Comparison of ENCODE assay signal across 11 cellular contexts in the genomic region with DNA sequence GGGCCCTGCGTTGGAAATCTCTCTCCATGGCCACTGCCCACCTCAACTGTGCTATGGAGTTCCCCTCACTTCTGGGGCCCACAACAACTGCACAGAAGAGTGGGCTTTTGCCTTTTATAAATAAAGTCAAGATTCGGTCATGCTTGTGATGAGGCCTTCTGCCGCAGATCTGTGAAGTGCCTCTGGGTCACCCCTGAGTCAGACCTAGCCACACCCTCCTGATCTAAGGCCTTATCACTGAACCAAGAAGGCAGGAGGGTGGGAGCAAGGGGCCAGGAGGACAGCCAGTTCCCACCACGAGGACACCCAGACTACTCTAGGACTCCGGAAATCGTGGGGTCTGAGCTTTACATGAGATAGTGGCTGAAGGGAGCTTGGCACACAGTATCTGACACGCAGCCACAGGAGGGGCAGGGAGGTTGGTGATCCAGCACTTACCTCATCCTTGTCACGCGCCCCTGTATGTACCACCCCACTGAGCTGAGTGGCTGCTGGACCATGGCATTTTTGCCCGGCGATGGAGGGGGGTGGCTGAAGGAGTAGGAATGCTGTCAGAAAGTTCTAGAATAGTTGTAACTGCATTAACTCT.
DNase-seq lines count a peak whose midpoint lies in the region; ATAC-seq, FAIRE-seq and TF ChIP-seq lines count a peak whose summit lies in the region.
"Had no signal": no experiment of that assay in that cellular context is flagged by ENCODE, and none has a peak within 500 bp of the region (broad histone marks: within the 10 kb centered on the region; RNA-seq: fewer than 3 reads in every experiment).

No MANE protein-coding gene starts in this region.

- peak overlapping the region in 6 of 10 donors; percentile 1 to 63 (median 41) for H3K27ac Mint-ChIP-seq in naive thymus-derived CD8-positive, alpha-beta T cell
- H3K27ac Mint-ChIP-seq: T-helper 1 cell treated with Interleukin-12 subunit alpha and Interleukin-12 subunit beta and Interleukin-4 antibody, amounts not matched to agents 30 μg/mL and 1 μg/mL, for 36 hours had no signal

- H3K79me2 ChIP-seq in GM12878 (ENCODE audit: control insufficient read depth, insufficient read depth, low read length), result no peaks in the 10 kb centered on the region; the same call in none of the 2 replicates

- H3K27ac ChIP-seq in GM12878 (ENCODE audit: control insufficient read depth, insufficient read depth) (peak overlapping the region; percentile 60), colonic mucosa (no peak overlapping the region), psoas muscle (no peak overlapping the region)

- FAIRE-seq in GM12878 (lab: Jason Lieb, UNC), result no peak

- intact Hi-C loops in GM12878 (cut with micrococcal nuclease; ENCODE audit: unreplicated experiment), result no loop called here
- intact Hi-C loops in colonic mucosa (cut with DNase I), result no loop called here
- intact Hi-C loops in psoas muscle (cut with DNase I), result no loop called here

- H3K4me1 Mint-ChIP-seq in naive thymus-derived CD8-positive, alpha-beta T cell, result peaks cover 7 to 23% (median 10%) of the 10 kb centered on the region in 4 donors

- POLR2A ChIA-PET in GM12878 (lab: Charles Lee), result interaction anchor here (0.7 to 1.5 kb wide), 6 partner anchors 8 to 207 kb away, joined by 3 to 9 read pairs (median 4); no protein-coding TSS in a partner anchor
- POLR2A ChIA-PET in naive thymus-derived CD8-positive, alpha-beta T cell (lab: Charles Lee), result no interaction called here

- WGBS in GM12878 (ENCODE audit: insufficient coverage, insufficient replicate concordance, low lambda C conversion rate, missing lambda C conversion rate), result 19% methylated on average over 11 of the region's 11 CpGs
- WGBS in psoas muscle, 3 donors, result 88 to 93% (median 91%) methylated on average over 11 of the region's 11 CpGs

- no TSS peak for BruUV-seq in GM12878 (replicated peaks; lab: Mats Ljungman, UMichigan)

- in situ Hi-C loops in GM12878 (cut with MboI), result loop anchor here (5.0 to 10.0 kb wide), 2 partner anchors 115 to 763 kb away; a partner anchor contains a TSS

- SMC1A ChIA-PET in GM12878 (lab: Charles Lee; ENCODE audit: uncharacterized antibody, unreplicated experiment), result interaction anchor here (0.6 to 17.3 kb wide), 10 partner anchors 5 to 157 kb away, joined by 3 to 192 read pairs (median 4); a partner anchor contains a TSS

- H3K9ac ChIP-seq in GM12878 (ENCODE audit: control insufficient read depth, insufficient read depth, low read length), result no peak overlapping the region; the same call in 1 of the 2 replicates
- H3K9ac ChIP-seq in colonic mucosa (ENCODE audit: low read depth in 2 of 2, low read length in 2 of 2), result no peak overlapping the region

- H4K20me1 ChIP-seq in GM12878 (ENCODE audit: control insufficient read depth, insufficient read depth), result no peaks in the 10 kb centered on the region

- RAD21 ChIA-PET in GM12878 (lab: Charles Lee; ENCODE audit: unreplicated experiment), result interaction anchor here (0.9 to 4.4 kb wide), 10 partner anchors 8 to 115 kb away, joined by 3 to 28 read pairs (median 3); a partner anchor contains a TSS

- no peak for TF ChIP-seq CTCF in GM12878 (IDR thresholded peaks at IDR 0.05 in 2 of 3, conservative IDR thresholded peaks at IDR 0.05 in 1 of 3; ENCODE audit: control insufficient read depth in 2 of 3, extremely low read depth in 1 of 3, insufficient read depth in 1 of 3, low read depth in 3 of 3, low read length in 3 of 3)
- TF ChIP-seq CTCF in colonic mucosa (IDR thresholded peaks at IDR 0.05), result no peak
- TF ChIP-seq CTCF in psoas muscle (IDR thresholded peaks at IDR 0.05), result no peak

- H2AFZ ChIP-seq in GM12878 (ENCODE audit: control insufficient read depth, low read depth, low read length), result peak overlapping the region; percentile 56

- TF ChIP-seq EP300 in GM12878 (IDR thresholded peaks at IDR 0.05; ENCODE audit: borderline replicate concordance in 1 of 2, control insufficient read depth in 1 of 2, low read depth in 2 of 2, low read length in 2 of 2), result no peak

- ATAC-seq in GM12878 (peak; percentile 51), GM21515 (IDR thresholded peaks at IDR 0.05; ENCODE audit: unreplicated experiment) (no peak), psoas muscle (no peak)
- ATAC-seq in naive thymus-derived CD8-positive, alpha-beta T cell, result no peak

- CTCF ChIA-PET in GM12878 (lab: Yijun Ruan, JAX), result interaction anchor here (0.8 to 3.2 kb wide), 6 partner anchors 9 to 98 kb away, joined by 3 to 18 read pairs (median 5); no protein-coding TSS in a partner anchor

- no peaks in the 10 kb centered on the region for H3K36me3 Mint-ChIP-seq in naive thymus-derived CD8-positive, alpha-beta T cell

- no peak for TF ChIP-seq POLR2A in GM12878 (IDR thresholded peaks at IDR 0.05; ENCODE audit: low read depth, low read length)

- no peaks in the 10 kb centered on the region for H3K9me3 Mint-ChIP-seq in naive thymus-derived CD8-positive, alpha-beta T cell
- H3K9me3 Mint-ChIP-seq: T-helper 1 cell treated with Interleukin-12 subunit alpha and Interleukin-12 subunit beta and Interleukin-4 antibody, amounts not matched to agents 30 μg/mL and 1 μg/mL, for 36 hours had no signal

- H3K9me3 ChIP-seq in GM12878 (replicated peaks; ENCODE audit: control insufficient read depth, insufficient read depth, low read length) (no peaks in the 10 kb centered on the region), colonic mucosa (no peaks in the 10 kb centered on the region), psoas muscle (no peaks in the 10 kb centered on the region)

- peak overlapping the region; percentile 65 for H3K4me2 ChIP-seq in GM12878 (ENCODE audit: control insufficient read depth, insufficient read depth)

- TF ChIP-seq RAD21 in GM12878 (IDR thresholded peaks at IDR 0.05; ENCODE audit: insufficient read depth, low read depth, low read length), result no peak

- H3K4me3 Mint-ChIP-seq in naive thymus-derived CD8-positive, alpha-beta T cell, result no peak overlapping the region
- H3K4me3 Mint-ChIP-seq: T-helper 1 cell treated with Interleukin-12 subunit alpha and Interleukin-12 subunit beta and Interleukin-4 antibody, amounts not matched to agents 30 μg/mL and 1 μg/mL, for 36 hours had no signal

- H3K36me3 ChIP-seq in GM12878 (ENCODE audit: control insufficient read depth in 2 of 2, insufficient read depth in 2 of 2, low read length in 1 of 2) (no peaks in the 10 kb centered on the region), colonic mucosa (no peaks in the 10 kb centered on the region), psoas muscle (ENCODE audit: insufficient read depth in 1 of 2, low read depth in 1 of 2) (no peaks in the 10 kb centered on the region)

- H3K27me3 ChIP-seq in GM12878 (replicated peaks in 1 of 2; ENCODE audit: control insufficient read depth in 2 of 2, insufficient read depth in 2 of 2, low read length in 1 of 2) (no peaks in the 10 kb centered on the region), colonic mucosa (no peaks in the 10 kb centered on the region), psoas muscle (ENCODE audit: insufficient read depth in 3 of 3, low read length in 2 of 3) (no peaks in the 10 kb centered on the region)

- no peak overlapping the region for H3K4me3 ChIP-seq in GM12878
- no peak overlapping the region for H3K4me3 ChIP-seq in colonic mucosa
- no peak overlapping the region for H3K4me3 ChIP-seq in psoas muscle

- no peaks in the 10 kb centered on the region for H3K27me3 Mint-ChIP-seq in naive thymus-derived CD8-positive, alpha-beta T cell

- H3K4me1 ChIP-seq in GM12878 (ENCODE audit: control insufficient read depth, insufficient read depth, low read length), result peaks cover 70% of the 10 kb centered on the region
- H3K4me1 ChIP-seq in colonic mucosa, result no peaks in the 10 kb centered on the region
- peaks cover 23% of the 10 kb centered on the region for H3K4me1 ChIP-seq in psoas muscle

- DNase-seq in GM03348 (ENCODE audit: low spot score) (peak; percentile 22), HK-2 (ENCODE audit: unreplicated experiment) (peak; percentile 73), GM12878 (ENCODE audit: low read depth, low spot score) (no peak), colonic mucosa (no peak), psoas muscle (no peak)
- no peak for DNase-seq in naive thymus-derived CD8-positive, alpha-beta T cell
- DNase-seq: dermis blood vessel endothelial cell, KG1, NCI-H524 treated with DMSO at 0.1 percent for 48 hours had no signal

TF ChIP-seq in GM12878, 131 proteins besides CTCF, POLR2A, EP300 and RAD21 (continues in another document):
- TF ChIP-seq SUPT20H (IDR thresholded peaks at IDR 0.05; ENCODE audit: borderline replicate concordance, control insufficient read depth, low read depth, low read length) (no peak), EGR1 (IDR thresholded peaks at IDR 0.05; ENCODE audit: borderline replicate concordance in 1 of 2, low read depth in 2 of 2, low read length in 2 of 2) (no peak), CEBPB (IDR thresholded peaks at IDR 0.05; ENCODE audit: borderline replicate concordance in 1 of 2, low read depth in 2 of 2, low read length in 2 of 2) (no peak), BHLHE40 (IDR thresholded peaks at IDR 0.05; ENCODE audit: borderline replicate concordance in 1 of 2, low read depth in 2 of 2, low read length in 1 of 2) (peak in 1 of 2 experiments; percentile 5; a peak in 1 of 4 replicates), GATAD2B (conservative IDR thresholded peaks at IDR 0.05; ENCODE audit: low read depth) (no peak), NRF1 (conservative IDR thresholded peaks at IDR 0.05; ENCODE audit: low read depth, low read length) (no peak)
- TF ChIP-seq, protein P1, sequence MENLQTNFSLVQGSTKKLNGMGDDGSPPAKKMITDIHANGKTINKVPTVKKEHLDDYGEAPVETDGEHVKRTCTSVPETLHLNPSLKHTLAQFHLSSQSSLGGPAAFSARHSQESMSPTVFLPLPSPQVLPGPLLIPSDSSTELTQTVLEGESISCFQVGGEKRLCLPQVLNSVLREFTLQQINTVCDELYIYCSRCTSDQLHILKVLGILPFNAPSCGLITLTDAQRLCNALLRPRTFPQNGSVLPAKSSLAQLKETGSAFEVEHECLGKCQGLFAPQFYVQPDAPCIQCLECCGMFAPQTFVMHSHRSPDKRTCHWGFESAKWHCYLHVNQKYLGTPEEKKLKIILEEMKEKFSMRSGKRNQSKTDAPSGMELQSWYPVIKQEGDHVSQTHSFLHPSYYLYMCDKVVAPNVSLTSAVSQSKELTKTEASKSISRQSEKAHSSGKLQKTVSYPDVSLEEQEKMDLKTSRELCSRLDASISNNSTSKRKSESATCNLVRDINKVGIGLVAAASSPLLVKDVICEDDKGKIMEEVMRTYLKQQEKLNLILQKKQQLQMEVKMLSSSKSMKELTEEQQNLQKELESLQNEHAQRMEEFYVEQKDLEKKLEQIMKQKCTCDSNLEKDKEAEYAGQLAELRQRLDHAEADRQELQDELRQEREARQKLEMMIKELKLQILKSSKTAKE (IDR thresholded peaks at IDR 0.05; ENCODE audit: low read depth, poor library complexity, severe bottlenecking), result no peak

Comparison
In these comparisons a context has a peak if more than half of its experiments do, and no peak if none do; other contexts are left out.
1. DNase-seq: peak in GM03348 (single experiment) and HK-2 (single experiment); none in GM12878 (single experiment), naive thymus-derived CD8-positive, alpha-beta T cell (0 of 10), colonic mucosa (single experiment) and psoas muscle (0 of 2).